11 cellular contexts compared by ENCODE assay signal in the genomic region with DNA sequence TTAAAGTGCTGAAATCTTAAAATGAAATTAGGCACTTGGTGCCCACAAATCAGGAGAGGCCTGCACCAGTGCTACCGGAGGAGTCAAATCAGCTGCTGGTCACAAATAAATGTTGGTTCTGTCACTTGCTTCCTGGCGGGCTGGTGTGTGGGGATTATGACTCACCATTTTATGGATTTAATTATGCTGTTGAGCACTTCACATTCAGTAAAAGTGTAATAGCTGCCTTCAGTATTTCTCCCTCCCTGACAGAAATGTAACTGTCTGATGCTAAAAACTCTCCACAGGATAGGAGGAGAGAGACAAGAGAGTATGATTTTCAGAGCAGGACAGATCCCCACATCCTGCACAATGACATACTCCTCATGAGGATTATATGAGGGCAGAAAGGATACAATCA.
DNase-seq lines count a peak whose midpoint lies in the region; ATAC-seq and TF ChIP-seq lines count a peak whose summit lies in the region.
"Had no signal": no experiment of that assay in that cellular context is flagged by ENCODE, and none has a peak within 500 bp of the region (broad histone marks: within the 10 kb centered on the region; RNA-seq: fewer than 3 reads in every experiment).

No MANE protein-coding gene starts in this region.

- no peaks in the 10 kb centered on the region for H3K36me3 ChIP-seq in esophagus muscularis mucosa
- H3K36me3 ChIP-seq: lower lobe of right lung had no signal

- H3K27ac ChIP-seq in esophagus muscularis mucosa (replicated peaks in 1 of 4): no peak overlapping the region
- H3K27ac ChIP-seq: lower lobe of right lung had no signal

- H3K9me3 ChIP-seq in esophagus muscularis mucosa: no peaks in the 10 kb centered on the region
- H3K9me3 ChIP-seq: lower lobe of right lung had no signal

- no peaks in the 10 kb centered on the region for H3K27me3 ChIP-seq in esophagus muscularis mucosa

- ATAC-seq in GM21717 (IDR thresholded peaks at IDR 0.05; ENCODE audit: unreplicated experiment): no peak
- ATAC-seq: lower lobe of right lung had no signal

- POLR2A ChIA-PET in HEK293T (lab: Yijun Ruan, JAX): no interaction called here

- TF ChIP-seq CTCF in esophagus muscularis mucosa (IDR thresholded peaks at IDR 0.05): no peak

- intact Hi-C loops in esophagus muscularis mucosa (cut with DNase I): no loop called here

- peak; percentile 65 for DNase-seq in AG20443 (ENCODE audit: low spot score)
- peak; percentile 38 for DNase-seq in HEK293T (ENCODE audit: extremely low spot score)
- DNase-seq in NOMO-1 treated with DMSO at 0.1 percent for 48 hours (lab: John Stamatoyannopoulos, UW; ENCODE audit: unreplicated experiment): peak; percentile 58
- DNase-seq in iris pigment epithelial cell (ENCODE audit: low read depth): peak; percentile 39
- DNase-seq in esophagus muscularis mucosa (ENCODE audit: extremely low spot score): no peak
- DNase-seq in stimulated activated naive CD4-positive, alpha-beta T cell treated with Interleukin-2 at 50 U/mL for 16 hours (lab: John Stamatoyannopoulos, UW): no peak
- no peak for DNase-seq in activated T-cell treated with anti-CD3 and anti-CD28 coated beads for 4 hours
- DNase-seq: endodermal cell, lower lobe of right lung, T-helper 9 cell had no signal

- 64% methylated on average over 2 of the region's 2 CpGs for WGBS in esophagus muscularis mucosa

- TF ChIP-seq POLR2A in esophagus muscularis mucosa (IDR thresholded peaks at IDR 0.05; ENCODE audit: low read depth): no peak

- CTCF ChIA-PET in HEK293T (lab: Yijun Ruan, JAX): interaction anchor here (0.6 kb wide), 2 partner anchors 13 to 927 kb away, joined by 3 read pairs; no protein-coding TSS in a partner anchor

- no peak for TF ChIP-seq EP300 in esophagus muscularis mucosa (IDR thresholded peaks at IDR 0.05)

- H3K4me1 ChIP-seq in esophagus muscularis mucosa: peaks cover 19 to 62% (median 58%) of the 10 kb centered on the region in 4 donors

- no peak overlapping the region for H3K4me3 ChIP-seq in esophagus muscularis mucosa
- H3K4me3 ChIP-seq: lower lobe of right lung had no signal

TF ChIP-seq in HEK293T, 16 proteins besides CTCF, POLR2A, EP300 and RAD21:
- TF ChIP-seq NFRKB (IDR thresholded peaks at IDR 0.05) (no peak), FOXM1 (IDR thresholded peaks at IDR 0.05; ENCODE audit: borderline replicate concordance) (no peak), L3MBTL2 (conservative IDR thresholded peaks at IDR 0.05) (no peak), LEF1 (IDR thresholded peaks at IDR 0.05; ENCODE audit: borderline replicate concordance) (no peak), TARDBP (IDR thresholded peaks at IDR 0.05) (no peak), ZNF384 (IDR thresholded peaks at IDR 0.05) (no peak), ARNT (IDR thresholded peaks at IDR 0.05) (no peak)
- TF ChIP-seq, protein P1, sequence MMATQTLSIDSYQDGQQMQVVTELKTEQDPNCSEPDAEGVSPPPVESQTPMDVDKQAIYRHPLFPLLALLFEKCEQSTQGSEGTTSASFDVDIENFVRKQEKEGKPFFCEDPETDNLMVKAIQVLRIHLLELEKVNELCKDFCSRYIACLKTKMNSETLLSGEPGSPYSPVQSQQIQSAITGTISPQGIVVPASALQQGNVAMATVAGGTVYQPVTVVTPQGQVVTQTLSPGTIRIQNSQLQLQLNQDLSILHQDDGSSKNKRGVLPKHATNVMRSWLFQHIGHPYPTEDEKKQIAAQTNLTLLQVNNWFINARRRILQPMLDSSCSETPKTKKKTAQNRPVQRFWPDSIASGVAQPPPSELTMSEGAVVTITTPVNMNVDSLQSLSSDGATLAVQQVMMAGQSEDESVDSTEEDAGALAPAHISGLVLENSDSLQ (IDR thresholded peaks at IDR 0.05): peak; percentile 33; the same call in 1 of the 2 replicates

Comparison
In these comparisons a context has a peak if more than half of its experiments do, and no peak if none do; other contexts are left out.
1. DNase-seq: peak in AG20443 (single experiment), HEK293T (single experiment), NOMO-1 treated with DMSO at 0.1 percent for 48 hours (single experiment) and iris pigment epithelial cell (single experiment); none in esophagus muscularis mucosa (single experiment), stimulated activated naive CD4-positive, alpha-beta T cell treated with Interleukin-2 at 50 U/mL for 16 hours (single experiment) and activated T-cell treated with anti-CD3 and anti-CD28 coated beads for 4 hours (single experiment).